ENCODE assay signal across 16 cellular contexts in genomic region chr6:168695701-168696100, GRCh38.
DNase-seq lines count a peak whose midpoint lies in the region; ATAC-seq and TF ChIP-seq lines count a peak whose summit lies in the region.
"Had no signal": no experiment of that assay in that cellular context is flagged by ENCODE, and none has a peak within 500 bp of the region (broad histone marks: within the 10 kb centered on the region; RNA-seq: fewer than 3 reads in every experiment).

No MANE protein-coding gene starts in this region.

- 57% methylated on average over 4 of the region's 4 CpGs for WGBS in right lobe of liver (ENCODE audit: insufficient coverage, low coverage, low lambda C conversion rate, missing lambda C conversion rate)

- no peaks in the 10 kb centered on the region for H3K27me3 ChIP-seq in H7 (ENCODE audit: control insufficient read depth, insufficient read depth, low read length)
- no peaks in the 10 kb centered on the region for H3K27me3 ChIP-seq in right lobe of liver
- no peaks in the 10 kb centered on the region for H3K27me3 ChIP-seq in MG63
- H3K27me3 ChIP-seq: BE2C had no signal

- H3K4me1 ChIP-seq in right lobe of liver, result no peaks in the 10 kb centered on the region
- H3K4me1 ChIP-seq: BE2C, SJCRH30 had no signal

- H3K27ac ChIP-seq in VCaP, result peak overlapping the region; percentile 19; the same call in 1 of the 2 replicates
- no peak overlapping the region for H3K27ac ChIP-seq in right lobe of liver
- H3K27ac ChIP-seq: RWPE1, SJCRH30 had no signal

- no peaks in the 10 kb centered on the region for H3K36me3 ChIP-seq in H7 (replicated peaks; ENCODE audit: control insufficient read depth, insufficient read depth, low read length)
- H3K36me3 ChIP-seq in right lobe of liver, result no peaks in the 10 kb centered on the region
- H3K36me3 ChIP-seq in MG63, result no peaks in the 10 kb centered on the region
- H3K36me3 ChIP-seq: BE2C, SJCRH30 had no signal

- ATAC-seq in HG02623 (IDR thresholded peaks at IDR 0.05; ENCODE audit: unreplicated experiment), result no peak
- ATAC-seq in right lobe of liver, result no peak
- ATAC-seq: CD8-positive, alpha-beta T cell had no signal

- H3K9me3 ChIP-seq in right lobe of liver (no peaks in the 10 kb centered on the region), MG63 (peaks cover 4% of the 10 kb centered on the region; the same call in 1 of the 2 replicates)
- H3K9me3 ChIP-seq: BE2C, SJCRH30 had no signal

- intact Hi-C loops in right lobe of liver (cut with DNase I), result no loop called here

- H3K4me3 ChIP-seq in H7 (ENCODE audit: insufficient read depth, low read depth, low read length) (no peak overlapping the region), right lobe of liver (no peak overlapping the region), MG63 (no peak overlapping the region)
- H3K4me3 ChIP-seq: SJCRH30 had no signal

- DNase-seq in H7 (peak; percentile 88), NCI-H1105 treated with DMSO at 0.1 percent for 48 hours (lab: John Stamatoyannopoulos, UW) (peak; percentile 63), iPS-NIHi11 (ENCODE audit: low spot score) (peak; percentile 69), right lobe of liver (no peak), MG63 (no peak)
- DNase-seq: BE2C; CD8-positive, alpha-beta T cell; GF-D8; MM.1S; NCI-H2081; NCI-H446 treated with DMSO at 0.1 percent for 48 hours; SJCRH30; SW 1271 had no signal

- TF ChIP-seq CTCF in VCaP (conservative IDR thresholded peaks at IDR 0.05) (no peak), right lobe of liver (IDR thresholded peaks at IDR 0.05) (no peak)

- TF ChIP-seq POLR2A in right lobe of liver (IDR thresholded peaks at IDR 0.05), result no peak

Comparison
In these comparisons a context has a peak if more than half of its experiments do, and no peak if none do; other contexts are left out.
1. DNase-seq: peak in H7 (single experiment), NCI-H1105 treated with DMSO at 0.1 percent for 48 hours (single experiment) and iPS-NIHi11 (single experiment); none in right lobe of liver (0 of 3) and MG63 (single experiment).